In genomic region chr2:605674-606608, GRCh38 we compare ENCODE assay signal across 24 cellular contexts.
DNase-seq lines count a peak whose midpoint lies in the region; ATAC-seq and TF ChIP-seq lines count a peak whose summit lies in the region.
"Had no signal": no experiment of that assay in that cellular context is flagged by ENCODE, and none has a peak within 500 bp of the region (broad histone marks: within the 10 kb centered on the region; RNA-seq: fewer than 3 reads in every experiment).

No MANE protein-coding gene starts in this region.

- H3K9me2 ChIP-seq in SK-N-SH = no peaks in the 10 kb centered on the region

- no peaks in the 10 kb centered on the region for H3K4me1 Mint-ChIP-seq in endodermal cell
- no peaks in the 10 kb centered on the region for H3K4me1 Mint-ChIP-seq in CD8-positive, alpha-beta memory T cell

- POLR2A ChIA-PET in SK-N-SH (lab: Yijun Ruan, JAX) = no interaction called here
- POLR2A ChIA-PET in CD8-positive, alpha-beta memory T cell (lab: Charles Lee) = no interaction called here

- H3K9ac ChIP-seq in SK-N-SH = no peak overlapping the region
- H3K9ac ChIP-seq in DND-41 (ENCODE audit: low read depth, low read length) = no peak overlapping the region
- H3K9ac ChIP-seq in endodermal cell (ENCODE audit: extremely low read depth, low read length, poor library complexity, severe bottlenecking) = no peak overlapping the region

- H3K4me3 ChIP-seq in SK-N-SH (ENCODE audit: low read depth in 2 of 2, low read length in 1 of 2) = no peak overlapping the region
- H3K4me3 ChIP-seq in DND-41 (ENCODE audit: low read depth in 1 of 2, low read length in 2 of 2) = no peak overlapping the region
- H3K4me3 ChIP-seq in endodermal cell (ENCODE audit: low read length) = no peak overlapping the region
- H3K4me3 ChIP-seq in spleen = no peak overlapping the region
- H3K4me3 ChIP-seq in CD8-positive, alpha-beta memory T cell (ENCODE audit: low read length) = no peak overlapping the region
- H3K4me3 ChIP-seq: MG63, PC-9 had no signal

- H3K27ac ChIP-seq in SK-N-SH (ENCODE audit: low read depth in 2 of 2, low read length in 1 of 2) = no peak overlapping the region
- H3K27ac ChIP-seq in DND-41 (ENCODE audit: low read length) = no peak overlapping the region
- no peak overlapping the region for H3K27ac ChIP-seq in endodermal cell (ENCODE audit: low read depth, low read length)
- no peak overlapping the region for H3K27ac ChIP-seq in spleen
- H3K27ac ChIP-seq in CD8-positive, alpha-beta memory T cell (ENCODE audit: low read depth, low read length) = no peak overlapping the region
- H3K27ac ChIP-seq: PC-9 had no signal

- H3K36me3 ChIP-seq in SK-N-SH (replicated peaks in 1 of 2; ENCODE audit: control insufficient read depth in 1 of 2, insufficient read depth in 2 of 2, low read length in 1 of 2) (no peaks in the 10 kb centered on the region), DND-41 (ENCODE audit: insufficient read depth, low read length) (no peaks in the 10 kb centered on the region), endodermal cell (ENCODE audit: control insufficient read depth, insufficient read depth, low read length) (no peaks in the 10 kb centered on the region), spleen (no peaks in the 10 kb centered on the region)
- H3K36me3 ChIP-seq in CD8-positive, alpha-beta memory T cell (ENCODE audit: insufficient read depth, low read length) = no peaks in the 10 kb centered on the region
- H3K36me3 ChIP-seq: MG63 had no signal

- no peak for TF ChIP-seq RAD21 in SK-N-SH (IDR thresholded peaks at IDR 0.05; ENCODE audit: low read length)

- peaks cover 0 to 33% of the 10 kb centered on the region in 2 experiments; a peak in 2 of 4 replicates for H3K4me1 ChIP-seq in SK-N-SH (ENCODE audit: control insufficient read depth in 1 of 2, insufficient read depth in 2 of 2, low read depth in 1 of 2, low read length in 1 of 2)
- no peaks in the 10 kb centered on the region for H3K4me1 ChIP-seq in DND-41 (ENCODE audit: insufficient read depth, low read length)
- no peaks in the 10 kb centered on the region for H3K4me1 ChIP-seq in endodermal cell (ENCODE audit: control insufficient read depth, insufficient read depth, low read length)
- H3K4me1 ChIP-seq in spleen = no peaks in the 10 kb centered on the region
- no peaks in the 10 kb centered on the region for H3K4me1 ChIP-seq in CD8-positive, alpha-beta memory T cell (ENCODE audit: insufficient read depth, low read length)

- TF ChIP-seq POLR2A in spleen (IDR thresholded peaks at IDR 0.05) = no peak

- H3K4me2 ChIP-seq in SK-N-SH = no peak overlapping the region
- H3K4me2 ChIP-seq in DND-41 (ENCODE audit: insufficient read depth, low read length) = no peak overlapping the region
- H3K4me2 ChIP-seq: PC-9 had no signal

- ATAC-seq in SK-N-SH treated with all-trans-retinoic acid at 6 μM for 48 hours (no peak), DND-41 (ENCODE audit: insufficient read depth, low read depth) (0 out of 3 replicates have a peak, but pooled peaks have one; percentile 14), GM21576 (IDR thresholded peaks at IDR 0.05; ENCODE audit: unreplicated experiment) (no peak)
- ATAC-seq: CD8-positive, alpha-beta T cell had no signal

- H3K79me2 ChIP-seq in SK-N-SH (ENCODE audit: insufficient read depth) = no peaks in the 10 kb centered on the region
- no peaks in the 10 kb centered on the region for H3K79me2 ChIP-seq in DND-41 (ENCODE audit: insufficient read depth, low read length)

- no peaks in the 10 kb centered on the region for H3K36me3 Mint-ChIP-seq in endodermal cell (ENCODE audit: low read depth)
- H3K36me3 Mint-ChIP-seq in CD8-positive, alpha-beta memory T cell = no peaks in the 10 kb centered on the region
- H3K36me3 Mint-ChIP-seq: CD8-positive, alpha-beta T cell had no signal

- H3K9me3 ChIP-seq in SK-N-SH = no peaks in the 10 kb centered on the region
- H3K9me3 ChIP-seq in DND-41 (ENCODE audit: insufficient read depth, low read length, severe bottlenecking) = no peaks in the 10 kb centered on the region
- H3K9me3 ChIP-seq in endodermal cell (ENCODE audit: control insufficient read depth, low read length) = no peaks in the 10 kb centered on the region
- no peaks in the 10 kb centered on the region for H3K9me3 ChIP-seq in spleen
- no peaks in the 10 kb centered on the region for H3K9me3 ChIP-seq in CD8-positive, alpha-beta memory T cell (ENCODE audit: low read length)
- H3K9me3 ChIP-seq: MG63 had no signal

- CTCF ChIA-PET in SK-N-SH (lab: Yijun Ruan, JAX) = interaction anchor here (0.7 kb wide), 1 partner anchor 76 kb away, joined by 3 read pairs; no protein-coding TSS in a partner anchor
- CTCF ChIA-PET in CD8-positive, alpha-beta memory T cell (lab: Charles Lee) = no interaction called here

- WGBS in SK-N-SH (ENCODE audit: low lambda C conversion rate) = 71% methylated on average over 19 of the region's 24 CpGs
- WGBS in endodermal cell (ENCODE audit: insufficient coverage in 1 of 2, insufficient read length in 1 of 2), 2 experiments = 91 to 94% methylated on average over 20 to 24 of the region's 24 CpGs
- WGBS in spleen, 5 donors = 89 to 92% (median 89%) methylated on average over 22 to 24 of the region's 24 CpGs

- H3K9me3 Mint-ChIP-seq in endodermal cell = no peaks in the 10 kb centered on the region
- peaks cover 0 to 2% (median 0%) of the 10 kb centered on the region in 5 donors for H3K9me3 Mint-ChIP-seq in CD8-positive, alpha-beta memory T cell
- H3K9me3 Mint-ChIP-seq: CD8-positive, alpha-beta T cell had no signal

- H3K27me3 ChIP-seq in SK-N-SH (ENCODE audit: insufficient read depth) (no peaks in the 10 kb centered on the region), DND-41 (ENCODE audit: insufficient read depth, low read length, poor library complexity) (no peaks in the 10 kb centered on the region), endodermal cell (ENCODE audit: control insufficient read depth, insufficient read depth, low read length, poor library complexity, severe bottlenecking) (no peaks in the 10 kb centered on the region), spleen (replicated peaks in 1 of 7) (peaks cover 0 to 7% (median 0%) of the 10 kb centered on the region in 7 donors)
- H3K27me3 ChIP-seq in CD8-positive, alpha-beta memory T cell (ENCODE audit: insufficient read depth, low read length, poor library complexity, severe bottlenecking) = no peaks in the 10 kb centered on the region
- H3K27me3 ChIP-seq: MG63 had no signal

- H3K27me3 Mint-ChIP-seq in endodermal cell (ENCODE audit: insufficient read depth) = no peaks in the 10 kb centered on the region
- peaks cover 0 to 27% of the 10 kb centered on the region in 2 donors for H3K27me3 Mint-ChIP-seq in CD8-positive, alpha-beta memory T cell

- no peak overlapping the region for H2AFZ ChIP-seq in SK-N-SH (ENCODE audit: low read depth)
- no peak overlapping the region for H2AFZ ChIP-seq in DND-41 (ENCODE audit: low read depth, low read length)
- H2AFZ ChIP-seq: PC-9 had no signal

- no peak overlapping the region for H3K27ac Mint-ChIP-seq in endodermal cell
- H3K27ac Mint-ChIP-seq in CD8-positive, alpha-beta memory T cell = no peak overlapping the region
- H3K27ac Mint-ChIP-seq: CD8-positive, alpha-beta T cell had no signal

- no peak for TF ChIP-seq CTCF in SK-N-SH (IDR thresholded peaks at IDR 0.05)
- TF ChIP-seq CTCF in DND-41 (IDR thresholded peaks at IDR 0.05; ENCODE audit: borderline replicate concordance, extremely low read depth, low read length, poor library complexity, severe bottlenecking) = no peak
- TF ChIP-seq CTCF in endodermal cell (conservative IDR thresholded peaks at IDR 0.05) = no peak
- TF ChIP-seq CTCF in spleen (IDR thresholded peaks at IDR 0.05 in 8 of 11, conservative IDR thresholded peaks at IDR 0.05 in 3 of 11) = no peak

- H4K20me1 ChIP-seq in SK-N-SH (ENCODE audit: insufficient read depth) (no peaks in the 10 kb centered on the region), DND-41 (ENCODE audit: insufficient read depth, low read length) (no peaks in the 10 kb centered on the region)

- no peaks in the 10 kb centered on the region for H3F3A ChIP-seq in SK-N-SH (replicated peaks; ENCODE audit: insufficient read depth)

- no peak overlapping the region for H3K4me3 Mint-ChIP-seq in endodermal cell
- no peak overlapping the region for H3K4me3 Mint-ChIP-seq in CD8-positive, alpha-beta memory T cell
- H3K4me3 Mint-ChIP-seq: CD8-positive, alpha-beta T cell had no signal

- peak; percentile 32 for DNase-seq in SK-N-SH
- no peak for DNase-seq in DND-41
- peak; percentile 36 for DNase-seq in endodermal cell
- DNase-seq in spleen = peak; percentile 64
- DNase-seq in CD8-positive, alpha-beta memory T cell = no peak
- DNase-seq: 8988T; AML-193; C1 segment of cervical spinal cord; Calu3; CD8-positive, alpha-beta T cell; DMS153; GDM1; MG63; NCI-H1417; NCI-H1694 treated with DMSO at 0.1 percent for 48 hours; NCI-H2081 treated with DMSO at 0.1 percent for 48 hours; NCI-H2227 treated with DMSO at 0.1 percent for 48 hours; NCI-H510A treated with DMSO at 0.1 percent for 48 hours; NCI-H748 treated with DMSO at 0.1 percent for 48 hours; PC-9; RPMI8226; SHP77 had no signal

- intact Hi-C loops in spleen (cut with DNase I; ENCODE audit: low total_unique reads) = no loop called here

- no peak for TF ChIP-seq EP300 in SK-N-SH (IDR thresholded peaks at IDR 0.05; ENCODE audit: borderline replicate concordance in 1 of 2, low read depth in 1 of 2, low read length in 1 of 2)

TF ChIP-seq in SK-N-SH, 30 proteins besides CTCF, POLR2A, EP300 and RAD21 (continues in another document):
- no peak for TF ChIP-seq SMC3 (IDR thresholded peaks at IDR 0.05; ENCODE audit: low read depth, low read length)
- no peak for TF ChIP-seq RXRA (IDR thresholded peaks at IDR 0.05; ENCODE audit: borderline replicate concordance, low read depth)

TF ChIP-seq in SK-N-SH treated with all-trans-retinoic acid at 6 μM for 48 hours, 23 proteins besides CTCF, POLR2A, EP300 and RAD21:
- TF ChIP-seq SNAI2 (CRISPR knock-in tag; IDR thresholded peaks at IDR 0.05) (no peak), ESRRG (CRISPR knock-in tag; IDR thresholded peaks at IDR 0.05) (no peak), BACH2 (CRISPR knock-in tag; IDR thresholded peaks at IDR 0.05; ENCODE audit: borderline replicate concordance) (no peak), ZFP30 (CRISPR knock-in tag; IDR thresholded peaks at IDR 0.05) (no peak), ZNF565 (CRISPR knock-in tag; conservative IDR thresholded peaks at IDR 0.05; ENCODE audit: low read depth) (no peak), PPARA (CRISPR knock-in tag; IDR thresholded peaks at IDR 0.05; ENCODE audit: borderline replicate concordance) (no peak), GLIS3 (CRISPR knock-in tag; IDR thresholded peaks at IDR 0.05) (no peak), CSDC2 (CRISPR knock-in tag; IDR thresholded peaks at IDR 0.05) (no peak), TOX (CRISPR knock-in tag; IDR thresholded peaks at IDR 0.05; ENCODE audit: borderline replicate concordance) (no peak), ZNF8 (CRISPR knock-in tag; IDR thresholded peaks at IDR 0.05) (no peak), ISL1 (CRISPR knock-in tag; IDR thresholded peaks at IDR 0.05) (no peak), ARNTL (CRISPR knock-in tag; IDR thresholded peaks at IDR 0.05; ENCODE audit: borderline replicate concordance, low read depth) (no peak), RARB (CRISPR knock-in tag; IDR thresholded peaks at IDR 0.05) (no peak), TCF4 (CRISPR knock-in tag; IDR thresholded peaks at IDR 0.05; ENCODE audit: borderline replicate concordance) (no peak)

Comparison
In these comparisons a context has a peak if more than half of its experiments do, and no peak if none do; other contexts are left out.
1. DNase-seq: peak in SK-N-SH (single experiment), endodermal cell (single experiment) and spleen (single experiment); none in DND-41 (single experiment) and CD8-positive, alpha-beta memory T cell (0 of 5).